In genomic region chr11:10388574-10388973, GRCh38 we compare ENCODE assay signal across 22 cellular contexts.
DNase-seq lines count a peak whose midpoint lies in the region; ATAC-seq and TF ChIP-seq lines count a peak whose summit lies in the region.
"Had no signal": no experiment of that assay in that cellular context is flagged by ENCODE, and none has a peak within 500 bp of the region (broad histone marks: within the 10 kb centered on the region; RNA-seq: fewer than 3 reads in every experiment).

No MANE protein-coding gene starts in this region.

- H3K27me3 ChIP-seq in ascending aorta = no peaks in the 10 kb centered on the region
- H3K27me3 ChIP-seq in parathyroid adenoma (ENCODE audit: control insufficient read depth, insufficient read depth, low read length) = no peaks in the 10 kb centered on the region
- no peaks in the 10 kb centered on the region for H3K27me3 ChIP-seq in tibial artery

- ATAC-seq in left cardiac atrium = peak; percentile 33 to 39
- no peak for ATAC-seq in HG03097 (IDR thresholded peaks at IDR 0.05; ENCODE audit: low FRiP score, unreplicated experiment)
- ATAC-seq in HG02798 (IDR thresholded peaks at IDR 0.05; ENCODE audit: poor library complexity, unreplicated experiment) = no peak
- ATAC-seq: K562 had no signal

- no peak overlapping the region for H3K9ac ChIP-seq in parathyroid adenoma

- H3K9me3 ChIP-seq in ascending aorta (no peaks in the 10 kb centered on the region), parathyroid adenoma (ENCODE audit: control insufficient read depth, low read length) (no peaks in the 10 kb centered on the region), tibial artery (no peaks in the 10 kb centered on the region)

- H3K79me2 ChIP-seq in parathyroid adenoma = no peaks in the 10 kb centered on the region

- H3K27ac ChIP-seq in ascending aorta (peak overlapping the region; percentile 49 to 63), parathyroid adenoma (peak overlapping the region; percentile 59), tibial artery (peak overlapping the region in 1 of 2 donors; percentile 30)
- H3K27ac ChIP-seq: epithelial cell of prostate had no signal

- TF ChIP-seq CTCF in ascending aorta (IDR thresholded peaks at IDR 0.05) (no peak), parathyroid adenoma (IDR thresholded peaks at IDR 0.05) (no peak), tibial artery (IDR thresholded peaks at IDR 0.05) (no peak)

- intact Hi-C loops in ascending aorta (cut with DNase I) (no loop called here), left cardiac atrium (cut with DNase I) (no loop called here), tibial artery (cut with DNase I; ENCODE audit: low total_unique reads) (no loop called here)

- H2AFZ ChIP-seq in parathyroid adenoma = no peak overlapping the region

- H3K36me3 ChIP-seq in ascending aorta (no peaks in the 10 kb centered on the region), parathyroid adenoma (ENCODE audit: control insufficient read depth, insufficient read depth, low read length) (no peaks in the 10 kb centered on the region), tibial artery (no peaks in the 10 kb centered on the region)

- H3K4me2 ChIP-seq in parathyroid adenoma (ENCODE audit: low read length) = no peak overlapping the region

- H3K4me1 ChIP-seq in ascending aorta = peaks cover 6 to 24% of the 10 kb centered on the region in 2 donors
- H3K4me1 ChIP-seq in parathyroid adenoma = peaks cover 7% of the 10 kb centered on the region
- peaks cover 0 to 39% (median 8%) of the 10 kb centered on the region in 4 donors for H3K4me1 ChIP-seq in tibial artery

- DNase-seq in ascending aorta (ENCODE audit: low spot score in 2 of 2) = peak in 1 of 2 donors; percentile 71
- DNase-seq in left cardiac atrium = peak; percentile 39
- peak; percentile 73 to 82 for DNase-seq in tibial artery
- DNase-seq in cerebellar nuclear complex (lab: John Stamatoyannopoulos, UW) = no peak
- DNase-seq in activated CD8-positive, alpha-beta memory T cell treated with anti-CD3 and anti-CD28 coated beads, Interleukin-2, amount 50 U/mL, for 4 hours = no peak
- DNase-seq: activated CD4-positive, alpha-beta T cell treated with anti-CD3 and anti-CD28 coated beads, Interleukin-2, amount 50 U/mL, for 1 hour; activated gamma-delta T cell; amygdala; central memory CD4-positive, alpha-beta T cell; DMS153; GF-D8; GOT3; NCI-H1694; NCI-H526 treated with DMSO at 0.1 percent for 48 hours; SHP77 treated with DMSO at 0.1 percent for 48 hours; stimulated activated CD8-positive, alpha-beta memory T cell treated with anti-CD3 and anti-CD28 coated beads, Interleukin-4, amount 100 ng/mL, for 48 hours; substantia nigra had no signal

- H3K4me3 ChIP-seq in ascending aorta = no peak overlapping the region
- no peak overlapping the region for H3K4me3 ChIP-seq in parathyroid adenoma (ENCODE audit: low read depth, low read length)
- H3K4me3 ChIP-seq in tibial artery = no peak overlapping the region
- H3K4me3 ChIP-seq: K562 had no signal

Comparison
In these comparisons a context has a peak if more than half of its experiments do, and no peak if none do; other contexts are left out.
1. DNase-seq: peak in left cardiac atrium (single experiment) and tibial artery (2 of 2); none in cerebellar nuclear complex (0 of 2) and activated CD8-positive, alpha-beta memory T cell treated with anti-CD3 and anti-CD28 coated beads, Interleukin-2, amount 50 U/mL, for 4 hours (single experiment).
2. ATAC-seq: peak in left cardiac atrium (2 of 2); none in HG03097 (single experiment) and HG02798 (single experiment).